Comparison of ENCODE assay signal across 35 cellular contexts in the genomic region with DNA sequence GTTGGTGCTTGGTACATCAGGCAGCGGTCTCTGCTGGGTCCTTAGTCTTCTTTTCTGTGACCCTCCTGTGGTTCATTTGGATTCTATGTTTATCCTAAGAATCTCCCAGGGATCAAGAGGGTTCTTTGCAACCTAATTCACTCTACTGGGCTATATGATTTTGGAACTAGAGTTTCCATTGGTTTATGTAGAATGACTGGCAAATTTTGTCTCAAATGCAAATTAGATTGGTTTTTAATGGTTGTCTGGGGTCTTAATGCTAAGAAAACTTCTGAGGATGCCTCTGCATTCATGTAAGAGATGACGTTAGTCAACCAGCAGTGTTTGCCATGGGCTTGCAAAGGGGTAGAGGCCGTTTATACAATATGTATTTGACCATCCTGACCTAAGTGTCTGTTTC.
"Had no signal": no experiment of that assay in that cellular context is flagged by ENCODE, and none has a peak within 500 bp of the region (broad histone marks: within the 10 kb centered on the region; RNA-seq: fewer than 3 reads in every experiment).

No MANE protein-coding gene starts in this region.

- H3K36me3 ChIP-seq: MG63 had no signal

- H3K4me3 ChIP-seq: MG63 had no signal

- DNase-seq: Karpas-422, Kasumi-1, MG63, MM.1S, MV-4-11, NCI-H1048, NCI-H1092, NCI-H1092 treated with DMSO at 0.1 percent for 48 hours, NCI-H1105, NCI-H1105 treated with DMSO at 0.1 percent for 48 hours, NCI-H1417, NCI-H1417 treated with DMSO at 0.1 percent for 48 hours, NCI-H1436, NCI-H1436 treated with DMSO at 0.1 percent for 48 hours, NCI-H146, NCI-H1694, NCI-H1694 treated with DMSO at 0.1 percent for 48 hours, NCI-H187, NCI-H187 treated with DMSO at 0.1 percent for 48 hours, NCI-H1930, NCI-H2029, NCI-H2029 treated with DMSO at 0.1 percent for 48 hours, NCI-H2081, NCI-H2081 treated with DMSO at 0.1 percent for 48 hours, NCI-H2107, NCI-H2171, NCI-H2171 treated with DMSO at 0.1 percent for 48 hours, NCI-H2227 treated with DMSO at 0.1 percent for 48 hours, NCI-H226, NCI-H345, NCI-H446, NCI-H446 treated with DMSO at 0.1 percent for 48 hours, NCI-H510A, NCI-H510A treated with DMSO at 0.1 percent for 48 hours, NCI-H524 had no signal

- H3K9me3 ChIP-seq: MG63 had no signal
